In the genomic region with DNA sequence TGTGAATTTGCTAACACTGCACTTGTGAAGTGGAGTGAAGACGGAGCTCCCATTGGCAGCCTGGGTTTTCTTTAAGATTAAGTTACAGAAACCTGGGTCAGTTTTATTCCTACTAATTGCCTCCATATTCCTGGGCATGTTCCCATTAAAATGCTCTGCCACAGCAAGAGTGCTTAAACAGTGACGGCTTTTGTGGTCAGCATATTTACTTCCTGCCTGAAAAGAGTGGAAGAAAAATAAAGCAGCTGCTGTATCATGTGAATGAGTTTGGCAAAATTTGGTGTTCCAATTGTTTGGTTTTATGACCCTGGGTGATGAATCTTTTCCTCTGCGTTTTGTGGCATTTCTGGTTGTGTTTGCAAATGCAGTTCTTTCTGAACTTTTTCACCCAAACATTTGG, we compare ENCODE assay signal across 13 cellular contexts.
A peak's percentile ranks its signal among the peaks of the same experiment; 100 is the strongest.
DNase-seq lines count a peak whose midpoint lies in the region; ATAC-seq and TF ChIP-seq lines count a peak whose summit lies in the region.
"Had no signal": no experiment of that assay in that cellular context is flagged by ENCODE, and none has a peak within 500 bp of the region (broad histone marks: within the 10 kb centered on the region; RNA-seq: fewer than 3 reads in every experiment).

No MANE protein-coding gene starts in this region.

- TF ChIP-seq CTCF in LNCaP clone FGC (IDR thresholded peaks at IDR 0.05; ENCODE audit: control insufficient read depth, extremely low read depth, insufficient read depth): no peak
- no peak for TF ChIP-seq CTCF in choroid plexus epithelial cell (conservative IDR thresholded peaks at IDR 0.05; ENCODE audit: low read depth, low read length)
- no peak for TF ChIP-seq CTCF in osteoblast (IDR thresholded peaks at IDR 0.05; ENCODE audit: extremely low read depth, low read depth, low read length)
- TF ChIP-seq CTCF in body of pancreas (IDR thresholded peaks at IDR 0.05): no peak

- H3K27ac ChIP-seq in BLaER1 (no peak overlapping the region), osteoblast (ENCODE audit: low read depth, low read length) (peak overlapping the region; percentile 16), body of pancreas (no peak overlapping the region)

- no peak overlapping the region for H3K9ac ChIP-seq in BLaER1

- H3K4me2 ChIP-seq in BLaER1 (0 out of 2 replicates have a peak overlapping the region, but pooled peaks have one; percentile 8), osteoblast (ENCODE audit: insufficient read depth, low read length) (peak overlapping the region; percentile 74)

- H3K9me3 ChIP-seq in BLaER1 (no peaks in the 10 kb centered on the region), osteoblast (ENCODE audit: low read depth, low read length) (no peaks in the 10 kb centered on the region), body of pancreas (no peaks in the 10 kb centered on the region)

- H3K36me3 ChIP-seq in BLaER1 (no peaks in the 10 kb centered on the region), osteoblast (ENCODE audit: insufficient read depth, low read length) (no peaks in the 10 kb centered on the region), body of pancreas (replicated peaks in 1 of 2; ENCODE audit: insufficient read depth in 1 of 2, low read depth in 2 of 2) (no peaks in the 10 kb centered on the region)

- WGBS in body of pancreas, 2 donors: 41 to 52% methylated on average over 3 of the region's 3 CpGs

- DNase-seq in LNCaP clone FGC (ENCODE audit: low read depth) (peak; percentile 6), choroid plexus epithelial cell (ENCODE audit: low read depth) (peak; percentile 82), osteoblast (ENCODE audit: insufficient read length, low spot score, missing footprints) (peak; percentile 71), body of pancreas (no peak), DMS 273 (lab: John Stamatoyannopoulos, UW; ENCODE audit: unreplicated experiment) (no peak), head of caudate nucleus (no peak)
- no peak for DNase-seq in activated CD4-positive, CD25-positive, alpha-beta regulatory T cell treated with anti-CD3 and anti-CD28 coated beads, Interleukin-2, amount 50 U/mL, for 72 hours
- DNase-seq: activated CD4-positive, alpha-beta memory T cell treated with anti-CD3 and anti-CD28 coated beads for 36 hours; activated naive CD4-positive, alpha-beta T cell treated with anti-CD3 and anti-CD28 coated beads for 36 hours; NCI-H526 treated with DMSO at 0.1 percent for 48 hours; stimulated activated CD8-positive, alpha-beta memory T cell treated with anti-CD3 and anti-CD28 coated beads, Interleukin-4, amount 100 ng/mL, for 48 hours had no signal

- no peak for TF ChIP-seq POLR2A in body of pancreas (IDR thresholded peaks at IDR 0.05)

- intact Hi-C loops in body of pancreas (cut with DNase I) (no loop called here), head of caudate nucleus (cut with DNase I) (no loop called here)

- peak overlapping the region; percentile 79 for H2AFZ ChIP-seq in osteoblast (ENCODE audit: low read length)

- peaks cover 5% of the 10 kb centered on the region; the same call in 1 of the 2 replicates for H3K4me1 ChIP-seq in BLaER1
- peaks cover 9% of the 10 kb centered on the region for H3K4me1 ChIP-seq in osteoblast (ENCODE audit: insufficient read depth, low read length)
- no peaks in the 10 kb centered on the region for H3K4me1 ChIP-seq in body of pancreas

- H3K27me3 ChIP-seq in BLaER1 (no peaks in the 10 kb centered on the region), osteoblast (ENCODE audit: insufficient read depth, low read length) (no peaks in the 10 kb centered on the region), body of pancreas (no peaks in the 10 kb centered on the region)

- no peaks in the 10 kb centered on the region for H4K20me1 ChIP-seq in BLaER1
- no peaks in the 10 kb centered on the region for H4K20me1 ChIP-seq in osteoblast (ENCODE audit: insufficient read depth, low read length)

- H3K79me2 ChIP-seq in osteoblast (ENCODE audit: insufficient read depth, low read length): no peaks in the 10 kb centered on the region

- no peak overlapping the region for H3K4me3 ChIP-seq in BLaER1
- 0 out of 2 replicates have a peak overlapping the region, but pooled peaks have one; percentile 2 for H3K4me3 ChIP-seq in LNCaP clone FGC (ENCODE audit: low read depth, low read length)
- H3K4me3 ChIP-seq in choroid plexus epithelial cell (ENCODE audit: low read depth, low read length): peak overlapping the region; percentile 9
- peak overlapping the region; percentile 35 for H3K4me3 ChIP-seq in osteoblast (ENCODE audit: insufficient read depth, low read length)
- H3K4me3 ChIP-seq in body of pancreas: no peak overlapping the region

- ATAC-seq in body of pancreas: no peak
- ATAC-seq: HCT116 had no signal

Comparison
In these comparisons a context has a peak if more than half of its experiments do, and no peak if none do; other contexts are left out.
1. H3K4me3 ChIP-seq: peak in LNCaP clone FGC (single experiment), choroid plexus epithelial cell (single experiment) and osteoblast (single experiment); none in BLaER1 (single experiment) and body of pancreas (0 of 2).
2. DNase-seq: peak in LNCaP clone FGC (single experiment), choroid plexus epithelial cell (single experiment) and osteoblast (single experiment); none in body of pancreas (0 of 4), DMS 273 (single experiment), head of caudate nucleus (0 of 42) and activated CD4-positive, CD25-positive, alpha-beta regulatory T cell treated with anti-CD3 and anti-CD28 coated beads, Interleukin-2, amount 50 U/mL, for 72 hours (single experiment).